Comparison of ENCODE assay signal across 23 cellular contexts in genomic region chr9:132894857-132895846, GRCh38. TPM values are rescaled to one million over a fixed set of nuclear protein-coding genes. Genes with fewer than 3 reads are reported as not detected.
A peak's percentile ranks its signal among the peaks of the same experiment; 100 is the strongest.
DNase-seq lines count a peak whose midpoint lies in the region; ATAC-seq and TF ChIP-seq lines count a peak whose summit lies in the region.
"Had no signal": no experiment of that assay in that cellular context is flagged by ENCODE, and none has a peak within 500 bp of the region (broad histone marks: within the 10 kb centered on the region; RNA-seq: fewer than 3 reads in every experiment).

No MANE protein-coding gene starts in this region.

- 50 to 65% methylated on average over 8 to 9 of the region's 9 CpGs for WGBS in esophagus squamous epithelium, 2 donors
- WGBS in suprapubic skin = 67% methylated on average over 8 of the region's 9 CpGs

- no peaks in the 10 kb centered on the region for H3K4me1 Mint-ChIP-seq in activated T-cell treated with anti-CD3 and anti-CD28 coated beads, Interleukin-2, amount 50 U/mL, for 4 hours (ENCODE audit: low read depth)
- H3K4me1 Mint-ChIP-seq: immature natural killer cell, neural progenitor cell had no signal

- H3K27ac ChIP-seq in esophagus squamous epithelium (peak overlapping the region; percentile 59 to 89 (median 70)), suprapubic skin (peak overlapping the region; percentile 79)
- H3K27ac ChIP-seq: 22Rv1, ascending aorta, neural progenitor cell, psoas muscle had no signal

- H3K9me3 Mint-ChIP-seq in activated T-cell treated with anti-CD3 and anti-CD28 coated beads, Interleukin-2, amount 50 U/mL, for 4 hours = no peaks in the 10 kb centered on the region
- H3K9me3 Mint-ChIP-seq: activated naive CD4-positive, alpha-beta T cell treated with anti-CD3 and anti-CD28 coated beads, Interleukin-2, amount 50 U/mL, for 72 hours; activated T-cell treated with anti-CD3 and anti-CD28 coated beads, Interleukin-2, amount 50 U/mL, for 72 hours; immature natural killer cell; neural progenitor cell had no signal

- H3K27me3 ChIP-seq in esophagus squamous epithelium (no peaks in the 10 kb centered on the region), suprapubic skin (no peaks in the 10 kb centered on the region)
- H3K27me3 ChIP-seq: ascending aorta, neural progenitor cell, upper lobe of left lung had no signal

- TF ChIP-seq EP300 in suprapubic skin (IDR thresholded peaks at IDR 0.05) = no peak

- no peak overlapping the region for H3K4me3 Mint-ChIP-seq in activated T-cell treated with anti-CD3 and anti-CD28 coated beads, Interleukin-2, amount 50 U/mL, for 4 hours
- H3K4me3 Mint-ChIP-seq: activated T-cell treated with anti-CD3 and anti-CD28 coated beads, Interleukin-2, amount 50 U/mL, for 72 hours; immature natural killer cell; neural progenitor cell had no signal

- TF ChIP-seq POLR2A in esophagus squamous epithelium (IDR thresholded peaks at IDR 0.05) (no peak), suprapubic skin (IDR thresholded peaks at IDR 0.05) (no peak)

- H3K27me3 Mint-ChIP-seq in activated T-cell treated with anti-CD3 and anti-CD28 coated beads, Interleukin-2, amount 50 U/mL, for 4 hours (ENCODE audit: low read depth) = no peaks in the 10 kb centered on the region

- H3K9me3 ChIP-seq in esophagus squamous epithelium (no peaks in the 10 kb centered on the region), suprapubic skin (no peaks in the 10 kb centered on the region)
- H3K9me3 ChIP-seq: ascending aorta, psoas muscle, upper lobe of left lung had no signal

- no peak for TF ChIP-seq CTCF in esophagus squamous epithelium (IDR thresholded peaks at IDR 0.05)
- TF ChIP-seq CTCF in suprapubic skin (IDR thresholded peaks at IDR 0.05) = no peak

- H3K36me3 ChIP-seq in esophagus squamous epithelium (peaks cover 0 to 87% (median 25%) of the 10 kb centered on the region in 3 donors), suprapubic skin (peaks cover 72% of the 10 kb centered on the region)
- H3K36me3 ChIP-seq: neural progenitor cell had no signal

- intact Hi-C loops in esophagus squamous epithelium (cut with DNase I) = no loop called here

- DNase-seq in DMS153 (lab: John Stamatoyannopoulos, UW) (peak; percentile 34), DMS153 treated with DMSO at 0.1 percent for 48 hours (lab: John Stamatoyannopoulos, UW; ENCODE audit: unreplicated experiment) (no peak), NCI-H2196 treated with DMSO at 0.1 percent for 48 hours (lab: John Stamatoyannopoulos, UW; ENCODE audit: unreplicated experiment) (peak; percentile 34), esophagus squamous epithelium (lab: John Stamatoyannopoulos, UW) (no peak), suprapubic skin (ENCODE audit: low spot score in 2 of 2) (peak; percentile 28 to 31), dedifferentiated amniotic fluid mesenchymal stem cell (ENCODE audit: extremely low spot score) (no peak)
- DNase-seq in activated T-cell treated with anti-CD3 and anti-CD28 coated beads, Interleukin-2, amount 50 U/mL, for 4 hours = no peak
- DNase-seq in stimulated activated CD4-positive, alpha-beta T cell treated with anti-CD3 and anti-CD28 coated beads, Interleukin-4, amount 100 ng/mL, for 1 hour = no peak
- DNase-seq: activated T-cell treated with anti-CD3 and anti-CD28 coated beads, Interleukin-2, amount 50 U/mL, for 72 hours; COR-L47; effector memory CD4-positive, alpha-beta T cell; immature natural killer cell; Kasumi-1; NCI-H1092 treated with DMSO at 0.1 percent for 48 hours; NCI-H2081 treated with DMSO at 0.1 percent for 48 hours; psoas muscle; stimulated activated naive CD4-positive, alpha-beta T cell treated with Interleukin-2 at 50 U/mL for 16 hours had no signal

- H3K4me3 ChIP-seq in esophagus squamous epithelium (no peak overlapping the region), suprapubic skin (no peak overlapping the region)
- H3K4me3 ChIP-seq: ascending aorta, neural progenitor cell, psoas muscle, upper lobe of left lung had no signal

- no peak for ATAC-seq in activated T-cell treated with anti-CD3 and anti-CD28 coated beads, Interleukin-2, amount 50 U/mL, for 4 hours
- ATAC-seq: activated naive CD4-positive, alpha-beta T cell treated with anti-CD3 and anti-CD28 coated beads, Interleukin-2, amount 50 U/mL, for 72 hours; activated T-cell treated with anti-CD3 and anti-CD28 coated beads, Interleukin-2, amount 50 U/mL, for 72 hours; psoas muscle had no signal

- H3K36me3 Mint-ChIP-seq in activated T-cell treated with anti-CD3 and anti-CD28 coated beads, Interleukin-2, amount 50 U/mL, for 4 hours (ENCODE audit: insufficient read depth) = peaks cover 29% of the 10 kb centered on the region
- H3K36me3 Mint-ChIP-seq: activated naive CD4-positive, alpha-beta T cell treated with anti-CD3 and anti-CD28 coated beads, Interleukin-2, amount 50 U/mL, for 72 hours had no signal

- H3K4me1 ChIP-seq in esophagus squamous epithelium (peaks cover 0 to 41% (median 8%) of the 10 kb centered on the region in 3 donors), suprapubic skin (peaks cover 32% of the 10 kb centered on the region)
- H3K4me1 ChIP-seq: ascending aorta, neural progenitor cell, psoas muscle had no signal

RNA-seq across cellular contexts. Expression of gene SPACA9, which starts 16.5 kb away (rescaled TPM):
- 1 to 10 TPM; 2.0 to 6.2 (median 3.9) TPM for total RNA-seq in esophagus squamous epithelium
- 10 to 100 TPM in 1 of 4 donors, 1 to 10 TPM in 3; 8.7 to 10.3 (median 9.9) TPM for total RNA-seq in suprapubic skin
- total RNA-seq in activated T-cell treated with anti-CD3 and anti-CD28 coated beads, Interleukin-2, amount 50 U/mL, for 4 hours = under 1 TPM; 0.42 to 0.82 (median 0.73) TPM

RNA-seq across cellular contexts. Expression of gene AK8, which starts 17.1 kb away (rescaled TPM):
- total RNA-seq in esophagus squamous epithelium (1 to 10 TPM in 1 of 4 donors, under 1 TPM in 2, not detected in 1; 0.38 to 1.1 (median 0.48) TPM), suprapubic skin (1 to 10 TPM; 1.4 to 3.7 (median 1.8) TPM)
- total RNA-seq in activated T-cell treated with anti-CD3 and anti-CD28 coated beads, Interleukin-2, amount 50 U/mL, for 4 hours = not detected
- total RNA-seq: activated naive CD4-positive, alpha-beta T cell treated with anti-CD3 and anti-CD28 coated beads, Interleukin-2, amount 50 U/mL, for 72 hours; ascending aorta; psoas muscle; T-helper 2 cell treated with Interferon-gamma antibody and Interleukin-4, amounts not matched to agents 100 ng/mL and 5 ng/mL, for 36 hours had no signal

RNA-seq across cellular contexts. Expression of gene TSC1, which starts 49.3 kb away (rescaled TPM):
- 10 to 100 TPM; 18.8 to 38.7 (median 25.7) TPM for total RNA-seq in esophagus squamous epithelium
- 100 to 1,000 TPM in 1 of 4 donors, 10 to 100 TPM in 3; 36.4 to 155 (median 46.6) TPM for total RNA-seq in suprapubic skin
- total RNA-seq in activated T-cell treated with anti-CD3 and anti-CD28 coated beads, Interleukin-2, amount 50 U/mL, for 4 hours = 10 to 100 TPM; 23.6 to 26.8 (median 24.0) TPM

Comparison
In these comparisons a context has a peak if more than half of its experiments do, and no peak if none do; other contexts are left out.
1. DNase-seq: peak in DMS153 (single experiment), NCI-H2196 treated with DMSO at 0.1 percent for 48 hours (single experiment) and suprapubic skin (2 of 2); none in DMS153 treated with DMSO at 0.1 percent for 48 hours (single experiment), esophagus squamous epithelium (single experiment), activated T-cell treated with anti-CD3 and anti-CD28 coated beads, Interleukin-2, amount 50 U/mL, for 4 hours (single experiment), dedifferentiated amniotic fluid mesenchymal stem cell (single experiment) and stimulated activated CD4-positive, alpha-beta T cell treated with anti-CD3 and anti-CD28 coated beads, Interleukin-4, amount 100 ng/mL, for 1 hour (single experiment).